8 cellular contexts compared by ENCODE assay signal in genomic region chr10:11036424-11037011, GRCh38. TPM values are rescaled to one million over a fixed set of nuclear protein-coding genes. Genes with fewer than 3 reads are reported as not detected.
DNase-seq lines count a peak whose midpoint lies in the region; ATAC-seq and TF ChIP-seq lines count a peak whose summit lies in the region.

No MANE protein-coding gene starts in this region.

- intact Hi-C loops in activated CD8-positive, alpha-beta T cell treated with anti-CD3 and anti-CD28 coated beads for 36 hours (cut with micrococcal nuclease) = no loop called here
- intact Hi-C loops in left ventricle myocardium superior (cut with micrococcal nuclease) (loop anchor here (10.0 kb wide), 1 partner anchor 228 kb away; no protein-coding TSS in a partner anchor), tibial artery (cut with DNase I; ENCODE audit: low total_unique reads) (no loop called here)

- H3K27ac ChIP-seq in tibial artery = no peak overlapping the region

- peaks cover 12% of the 10 kb centered on the region for H3K27me3 Mint-ChIP-seq in activated CD8-positive, alpha-beta T cell treated with anti-CD3 and anti-CD28 coated beads for 36 hours
- peaks cover 16% of the 10 kb centered on the region for H3K27me3 Mint-ChIP-seq in activated CD8-positive, alpha-beta T cell treated with anti-CD3 and anti-CD28 coated beads, Interleukin-2, amount 10 ng/mL, durations not matched to agents 7 days and 5 days (ENCODE audit: low read depth)

- H3K27ac Mint-ChIP-seq in activated CD8-positive, alpha-beta T cell treated with anti-CD3 and anti-CD28 coated beads for 36 hours = no peak overlapping the region
- H3K27ac Mint-ChIP-seq in activated CD8-positive, alpha-beta T cell treated with anti-CD3 and anti-CD28 coated beads, Interleukin-2, amount 10 ng/mL, durations not matched to agents 7 days and 5 days = no peak overlapping the region
- no peak overlapping the region for H3K27ac Mint-ChIP-seq in stimulated activated effector memory CD8-positive, alpha-beta T cell treated with anti-CD3 and anti-CD28 coated beads, Interleukin-12 subunit alpha, Interleukin-12 subunit beta, amount 100 ng/mL, for 72 hours

- TF ChIP-seq CTCF in activated CD8-positive, alpha-beta T cell treated with anti-CD3 and anti-CD28 coated beads for 36 hours (IDR thresholded peaks at IDR 0.05) = peak; percentile 33
- peak; percentile 58 to 59 for TF ChIP-seq CTCF in tibial artery (IDR thresholded peaks at IDR 0.05)

- no peaks in the 10 kb centered on the region for H3K9me3 Mint-ChIP-seq in activated CD8-positive, alpha-beta T cell treated with anti-CD3 and anti-CD28 coated beads for 36 hours
- no peaks in the 10 kb centered on the region for H3K9me3 Mint-ChIP-seq in activated CD8-positive, alpha-beta T cell treated with anti-CD3 and anti-CD28 coated beads, Interleukin-2, amount 10 ng/mL, durations not matched to agents 7 days and 5 days (ENCODE audit: insufficient read depth)
- H3K9me3 Mint-ChIP-seq in stimulated activated effector memory CD8-positive, alpha-beta T cell treated with anti-CD3 and anti-CD28 coated beads, Interleukin-12 subunit alpha, Interleukin-12 subunit beta, amount 100 ng/mL, for 72 hours = no peaks in the 10 kb centered on the region

- DNase-seq in activated CD8-positive, alpha-beta T cell treated with anti-CD3 and anti-CD28 coated beads for 36 hours = no peak
- DNase-seq in activated CD8-positive, alpha-beta T cell treated with anti-CD3 and anti-CD28 coated beads, Interleukin-2, amount 10 ng/mL, durations not matched to agents 7 days and 5 days = no peak
- DNase-seq in SW480 (ENCODE audit: low spot score) (peak; percentile 55), left ventricle myocardium superior (no peak), tibial artery (no peak)
- DNase-seq in stimulated activated effector memory CD8-positive, alpha-beta T cell treated with anti-CD3 and anti-CD28 coated beads, Interleukin-12 subunit alpha, Interleukin-12 subunit beta, amount 100 ng/mL, for 72 hours (ENCODE audit: low spot score in 2 of 2) = no peak

- no peaks in the 10 kb centered on the region for H3K27me3 ChIP-seq in tibial artery

- no peaks in the 10 kb centered on the region for H3K36me3 Mint-ChIP-seq in activated CD8-positive, alpha-beta T cell treated with anti-CD3 and anti-CD28 coated beads for 36 hours (ENCODE audit: low read depth)
- no peaks in the 10 kb centered on the region for H3K36me3 Mint-ChIP-seq in activated CD8-positive, alpha-beta T cell treated with anti-CD3 and anti-CD28 coated beads, Interleukin-2, amount 10 ng/mL, durations not matched to agents 7 days and 5 days (ENCODE audit: low read depth)
- no peaks in the 10 kb centered on the region for H3K36me3 Mint-ChIP-seq in stimulated activated effector memory CD8-positive, alpha-beta T cell treated with anti-CD3 and anti-CD28 coated beads, Interleukin-12 subunit alpha, Interleukin-12 subunit beta, amount 100 ng/mL, for 72 hours

- peaks cover 0 to 22% (median 7%) of the 10 kb centered on the region in 4 donors for H3K4me1 ChIP-seq in tibial artery

- H3K4me1 Mint-ChIP-seq in activated CD8-positive, alpha-beta T cell treated with anti-CD3 and anti-CD28 coated beads for 36 hours (ENCODE audit: low read depth) = peaks cover 2% of the 10 kb centered on the region
- H3K4me1 Mint-ChIP-seq in activated CD8-positive, alpha-beta T cell treated with anti-CD3 and anti-CD28 coated beads, Interleukin-2, amount 10 ng/mL, durations not matched to agents 7 days and 5 days (ENCODE audit: low read depth) = peaks cover 7% of the 10 kb centered on the region
- peaks cover 4% of the 10 kb centered on the region for H3K4me1 Mint-ChIP-seq in stimulated activated effector memory CD8-positive, alpha-beta T cell treated with anti-CD3 and anti-CD28 coated beads, Interleukin-12 subunit alpha, Interleukin-12 subunit beta, amount 100 ng/mL, for 72 hours

- H3K4me3 Mint-ChIP-seq in activated CD8-positive, alpha-beta T cell treated with anti-CD3 and anti-CD28 coated beads for 36 hours = no peak overlapping the region
- H3K4me3 Mint-ChIP-seq in activated CD8-positive, alpha-beta T cell treated with anti-CD3 and anti-CD28 coated beads, Interleukin-2, amount 10 ng/mL, durations not matched to agents 7 days and 5 days = no peak overlapping the region
- H3K4me3 Mint-ChIP-seq in stimulated activated effector memory CD8-positive, alpha-beta T cell treated with anti-CD3 and anti-CD28 coated beads, Interleukin-12 subunit alpha, Interleukin-12 subunit beta, amount 100 ng/mL, for 72 hours = no peak overlapping the region

- no peaks in the 10 kb centered on the region for H3K9me3 ChIP-seq in tibial artery

- ATAC-seq in activated CD8-positive, alpha-beta T cell treated with anti-CD3 and anti-CD28 coated beads for 36 hours = no peak
- ATAC-seq in activated CD8-positive, alpha-beta T cell treated with anti-CD3 and anti-CD28 coated beads, Interleukin-2, amount 10 ng/mL, durations not matched to agents 7 days and 5 days = no peak
- ATAC-seq in left ventricle myocardium superior (peak; percentile 52), HG03520 (IDR thresholded peaks at IDR 0.05; ENCODE audit: unreplicated experiment) (no peak), HG02973 (IDR thresholded peaks at IDR 0.05; ENCODE audit: unreplicated experiment) (no peak)
- ATAC-seq in stimulated activated effector memory CD8-positive, alpha-beta T cell treated with anti-CD3 and anti-CD28 coated beads, Interleukin-12 subunit alpha, Interleukin-12 subunit beta, amount 100 ng/mL, for 72 hours = no peak

- POLR2A ChIA-PET in activated CD8-positive, alpha-beta T cell treated with anti-CD3 and anti-CD28 coated beads for 36 hours (lab: Charles Lee) = interaction anchor here (1.2 kb wide), 1 partner anchor 29 kb away, joined by 4 read pairs; no protein-coding TSS in a partner anchor
- POLR2A ChIA-PET in activated CD8-positive, alpha-beta T cell treated with anti-CD3 and anti-CD28 coated beads, Interleukin-2, amount 10 ng/mL, durations not matched to agents 7 days and 5 days (lab: Charles Lee) = no interaction called here

- H3K36me3 ChIP-seq in tibial artery = no peaks in the 10 kb centered on the region

- CTCF ChIA-PET in activated CD8-positive, alpha-beta T cell treated with anti-CD3 and anti-CD28 coated beads for 36 hours (lab: Charles Lee) = interaction anchor here (1.0 to 2.4 kb wide), 2 partner anchors 17 to 24 kb away, joined by 3 to 9 read pairs; no protein-coding TSS in a partner anchor
- CTCF ChIA-PET in activated CD8-positive, alpha-beta T cell treated with anti-CD3 and anti-CD28 coated beads, Interleukin-2, amount 10 ng/mL, durations not matched to agents 7 days and 5 days (lab: Charles Lee) = no interaction called here

- H3K4me3 ChIP-seq in tibial artery = no peak overlapping the region

RNA-seq across cellular contexts. Expression of gene CELF2, which starts 18.8 kb away (rescaled TPM):
- 100 to 1,000 TPM; 132 to 133 TPM for total RNA-seq in activated CD8-positive, alpha-beta T cell treated with anti-CD3 and anti-CD28 coated beads for 36 hours
- total RNA-seq in activated CD8-positive, alpha-beta T cell treated with anti-CD3 and anti-CD28 coated beads, Interleukin-2, amount 10 ng/mL, durations not matched to agents 7 days and 5 days = 100 to 1,000 TPM; 179 to 182 TPM
- total RNA-seq in left ventricle myocardium superior = 68.3 TPM
